In the genomic region with DNA sequence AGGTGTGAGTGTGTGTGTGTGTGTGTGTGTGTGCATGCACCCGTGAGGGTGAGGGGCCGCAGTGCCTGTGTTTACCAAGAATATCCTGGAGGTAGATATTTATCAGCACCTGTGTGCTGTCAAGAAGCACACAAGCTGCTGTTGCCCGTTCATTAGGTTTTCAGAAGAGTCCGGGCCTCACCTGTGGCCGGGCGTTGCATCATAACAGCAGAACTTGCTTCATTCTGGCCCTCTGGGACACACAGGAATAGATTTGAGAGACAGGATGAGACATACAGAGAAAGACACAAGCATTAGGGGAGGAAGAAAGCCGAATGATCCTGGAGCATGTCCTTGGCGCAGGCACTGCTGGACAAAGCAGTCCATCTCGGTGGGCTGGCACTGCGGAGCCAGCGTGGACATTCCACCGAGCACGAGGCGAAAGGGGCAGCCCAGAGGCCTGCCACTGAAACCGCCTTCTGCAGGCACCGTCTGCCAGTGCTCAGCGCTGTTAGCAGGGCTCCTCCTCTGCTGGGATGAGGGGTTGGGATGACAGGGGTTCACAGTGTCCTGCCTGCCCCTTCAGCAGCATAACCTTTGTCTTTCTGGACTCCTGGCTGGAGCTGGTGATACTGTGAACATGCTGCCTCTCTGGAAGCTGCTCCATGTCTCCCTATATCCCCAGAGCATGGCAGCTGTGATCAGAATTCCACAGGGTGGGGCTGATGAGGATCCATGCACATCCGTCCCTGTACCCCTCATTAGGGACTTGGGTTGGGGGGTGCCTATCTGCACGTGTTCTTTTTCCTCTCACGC, we compare ENCODE assay signal across 12 cellular contexts.
DNase-seq lines count a peak whose midpoint lies in the region; ATAC-seq, FAIRE-seq and TF ChIP-seq lines count a peak whose summit lies in the region.
"Had no signal": no experiment of that assay in that cellular context is flagged by ENCODE, and none has a peak within 500 bp of the region (broad histone marks: within the 10 kb centered on the region; RNA-seq: fewer than 3 reads in every experiment).

No MANE protein-coding gene starts in this region.

- H3K79me2 ChIP-seq in osteoblast (ENCODE audit: insufficient read depth, low read length) = peaks cover 5% of the 10 kb centered on the region
- H3K79me2 ChIP-seq: parathyroid adenoma had no signal

- no peaks in the 10 kb centered on the region for H3K36me3 ChIP-seq in osteoblast (ENCODE audit: insufficient read depth, low read length)
- H3K36me3 ChIP-seq: upper lobe of left lung had no signal

- TF ChIP-seq CTCF in epithelial cell of esophagus (IDR thresholded peaks at IDR 0.05; ENCODE audit: insufficient read depth, low read depth, low read length, missing control alignments) (no peak), osteoblast (IDR thresholded peaks at IDR 0.05; ENCODE audit: extremely low read depth, low read depth, low read length) (no peak)

- no peaks in the 10 kb centered on the region for H3K27me3 Mint-ChIP-seq in T-helper 17 cell

- no peak overlapping the region for H3K4me2 ChIP-seq in osteoblast (ENCODE audit: insufficient read depth, low read length)

- H3K27ac Mint-ChIP-seq in T-helper 17 cell = no peak overlapping the region

- H3K4me3 ChIP-seq in epithelial cell of esophagus (ENCODE audit: low read length) = no peak overlapping the region
- no peak overlapping the region for H3K4me3 ChIP-seq in osteoblast (ENCODE audit: insufficient read depth, low read length)
- H3K4me3 ChIP-seq: upper lobe of left lung had no signal

- H3K36me3 Mint-ChIP-seq in T-helper 17 cell (ENCODE audit: low read depth) = no peaks in the 10 kb centered on the region

- H3K9me3 ChIP-seq in osteoblast (ENCODE audit: low read depth, low read length) (no peaks in the 10 kb centered on the region), T-helper 17 cell (ENCODE audit: control insufficient read depth, low read length, poor library complexity, severe bottlenecking) (no peaks in the 10 kb centered on the region)
- H3K9me3 ChIP-seq: upper lobe of left lung had no signal

- no peak for ATAC-seq in HG03432 (IDR thresholded peaks at IDR 0.05; ENCODE audit: unreplicated experiment)
- no peak for ATAC-seq in T-helper 17 cell

- DNase-seq in GM12892 (ENCODE audit: insufficient read length) (no peak), NCI-H2171 (lab: John Stamatoyannopoulos, UW) (peak; percentile 70), epithelial cell of esophagus (ENCODE audit: low read depth) (peak; percentile 66), osteoblast (ENCODE audit: insufficient read length, low spot score, missing footprints) (peak; percentile 51), T-helper 17 cell (no peak)
- no peak for DNase-seq in activated effector memory CD4-positive, alpha-beta T cell treated with anti-CD3 and anti-CD28 coated beads, Interleukin-2, amount 50 U/mL, for 16 hours
- no peak for DNase-seq in stimulated activated CD4-positive, alpha-beta T cell treated with anti-CD3 and anti-CD28 coated beads, Interleukin-4, amount 100 ng/mL, for 1 hour
- DNase-seq: Calu3, NCI-H2029 treated with DMSO at 0.1 percent for 48 hours had no signal

- H3K4me1 Mint-ChIP-seq in T-helper 17 cell = peaks cover 17% of the 10 kb centered on the region

- H3K4me1 ChIP-seq in osteoblast (ENCODE audit: insufficient read depth, low read length) = no peaks in the 10 kb centered on the region
- H3K4me1 ChIP-seq: parathyroid adenoma, upper lobe of left lung had no signal

- no peak overlapping the region for H2AFZ ChIP-seq in osteoblast (ENCODE audit: low read length)
- H2AFZ ChIP-seq: parathyroid adenoma had no signal

- no peaks in the 10 kb centered on the region for H3K27me3 ChIP-seq in osteoblast (ENCODE audit: insufficient read depth, low read length)
- H3K27me3 ChIP-seq: upper lobe of left lung had no signal

- FAIRE-seq in GM12892 (lab: Jason Lieb, UNC) = peak; percentile 65

- H3K4me3 Mint-ChIP-seq in T-helper 17 cell = no peak overlapping the region

- peaks cover 13% of the 10 kb centered on the region for H4K20me1 ChIP-seq in osteoblast (ENCODE audit: insufficient read depth, low read length)

- no peak overlapping the region for H3K27ac ChIP-seq in osteoblast (ENCODE audit: low read depth, low read length)
- H3K27ac ChIP-seq: parathyroid adenoma, upper lobe of left lung had no signal

- TF ChIP-seq POLR2A in GM12892 (IDR thresholded peaks at IDR 0.05; ENCODE audit: low read depth, low read length) = no peak

Comparison
In these comparisons a context has a peak if more than half of its experiments do, and no peak if none do; other contexts are left out.
1. DNase-seq: peak in NCI-H2171 (single experiment), epithelial cell of esophagus (single experiment) and osteoblast (single experiment); none in GM12892 (single experiment), activated effector memory CD4-positive, alpha-beta T cell treated with anti-CD3 and anti-CD28 coated beads, Interleukin-2, amount 50 U/mL, for 16 hours (single experiment), stimulated activated CD4-positive, alpha-beta T cell treated with anti-CD3 and anti-CD28 coated beads, Interleukin-4, amount 100 ng/mL, for 1 hour (single experiment) and T-helper 17 cell (0 of 3).